Comparison of ENCODE assay signal across 12 cellular contexts in genomic region chr7:27133409-27134157, GRCh38. TPM values are rescaled to one million over a fixed set of nuclear protein-coding genes. Genes with fewer than 3 reads are reported as not detected.
DNase-seq lines count a peak whose midpoint lies in the region; ATAC-seq and TF ChIP-seq lines count a peak whose summit lies in the region.
"Had no signal": no experiment of that assay in that cellular context is flagged by ENCODE, and none has a peak within 500 bp of the region (broad histone marks: within the 10 kb centered on the region; RNA-seq: fewer than 3 reads in every experiment).

No MANE protein-coding gene starts in this region.

- H3K9me3 ChIP-seq in tibial nerve: no peaks in the 10 kb centered on the region

- peak; percentile 5 for DNase-seq in activated T-cell treated with anti-CD3 and anti-CD28 coated beads, Interleukin-2, amount 50 U/mL, for 1 hour
- DNase-seq in activated T-cell treated with anti-CD3 and anti-CD28 coated beads for 4 hours (no peak), lung microvascular endothelial cell (ENCODE audit: low read depth in 2 of 2) (peak; percentile 57 to 60), tibial nerve (ENCODE audit: low spot score in 2 of 2) (no peak), HUDEP-2 (lab: John Stamatoyannopoulos, UW; ENCODE audit: unreplicated experiment in 76 of 76) (no peak), NCI-H187 (lab: John Stamatoyannopoulos, UW) (no peak)
- DNase-seq: activated naive CD8-positive, alpha-beta T cell treated with anti-CD3 and anti-CD28 coated beads, Interleukin-2, amount 10 ng/mL, durations not matched to agents 7 days and 5 days; naive thymus-derived CD8-positive, alpha-beta T cell had no signal

- peaks cover 0 to 83% (median 22%) of the 10 kb centered on the region in 4 donors for H3K4me1 ChIP-seq in tibial nerve

- H3K4me1 Mint-ChIP-seq in brain: peaks cover 54% of the 10 kb centered on the region

- H3K27me3 Mint-ChIP-seq in brain: peaks cover 97% of the 10 kb centered on the region

- H3K27ac ChIP-seq in tibial nerve: peak overlapping the region in 3 of 4 donors; percentile 6 to 57 (median 34)

- no peak overlapping the region for H3K4me3 ChIP-seq in tibial nerve

- 47 to 53% methylated on average over 17 of the region's 17 CpGs for WGBS in tibial nerve, 2 donors

- ATAC-seq in GM18909 (IDR thresholded peaks at IDR 0.05; ENCODE audit: poor library complexity, unreplicated experiment): no peak
- ATAC-seq: naive thymus-derived CD8-positive, alpha-beta T cell; Right ventricle myocardium inferior had no signal

- no peaks in the 10 kb centered on the region for H3K36me3 Mint-ChIP-seq in brain
- H3K36me3 Mint-ChIP-seq: activated naive CD8-positive, alpha-beta T cell treated with anti-CD3 and anti-CD28 coated beads, Interleukin-2, amount 10 ng/mL, durations not matched to agents 7 days and 5 days; naive thymus-derived CD8-positive, alpha-beta T cell had no signal

- no peak for TF ChIP-seq POLR2A in tibial nerve (IDR thresholded peaks at IDR 0.05)

- peak overlapping the region in 3 of 5 experiments; percentile 23 to 64 (median 31) for H3K4me3 Mint-ChIP-seq in brain
- H3K4me3 Mint-ChIP-seq: activated naive CD8-positive, alpha-beta T cell treated with anti-CD3 and anti-CD28 coated beads, Interleukin-2, amount 10 ng/mL, durations not matched to agents 7 days and 5 days; naive thymus-derived CD8-positive, alpha-beta T cell had no signal

- H3K9me3 Mint-ChIP-seq in brain: peaks cover 0 to 13% (median 5%) of the 10 kb centered on the region in 5 experiments
- H3K9me3 Mint-ChIP-seq: activated naive CD8-positive, alpha-beta T cell treated with anti-CD3 and anti-CD28 coated beads, Interleukin-2, amount 10 ng/mL, durations not matched to agents 7 days and 5 days; naive thymus-derived CD8-positive, alpha-beta T cell had no signal

- peaks cover 0 to 61% of the 10 kb centered on the region in 2 donors for H3K27me3 ChIP-seq in tibial nerve

- H3K27ac Mint-ChIP-seq in brain: peak overlapping the region in 1 of 5 experiments; percentile 84
- H3K27ac Mint-ChIP-seq: activated naive CD8-positive, alpha-beta T cell treated with anti-CD3 and anti-CD28 coated beads, Interleukin-2, amount 10 ng/mL, durations not matched to agents 7 days and 5 days; naive thymus-derived CD8-positive, alpha-beta T cell had no signal

- no peaks in the 10 kb centered on the region for H3K36me3 ChIP-seq in tibial nerve

- no peak for TF ChIP-seq CTCF in brain (conservative IDR thresholded peaks at IDR 0.05)
- TF ChIP-seq CTCF in tibial nerve (IDR thresholded peaks at IDR 0.05): no peak

- TF ChIP-seq EP300 in tibial nerve (IDR thresholded peaks at IDR 0.05): no peak

RNA-seq across cellular contexts. Expression of gene HOXA4, which starts 3.0 kb away (rescaled TPM):
- 1.1 TPM for polyA plus RNA-seq in brain (ENCODE audit: insufficient read depth, low read depth, low replicate concordance)
- total RNA-seq in lung microvascular endothelial cell: 0.22 and 0.79 TPM in 2 replicates
- 1 to 10 TPM; 4.4 to 6.3 (median 4.7) TPM for total RNA-seq in tibial nerve

RNA-seq across cellular contexts. Expression of gene HOXA5, which starts 9.9 kb away (rescaled TPM):
- 25.3 TPM for polyA plus RNA-seq in brain (ENCODE audit: insufficient read depth, low read depth, low replicate concordance)
- 5.8 and 7.0 TPM in 2 replicates for total RNA-seq in lung microvascular endothelial cell
- total RNA-seq in tibial nerve: 10 to 100 TPM; 12.0 to 25.9 (median 16.6) TPM
- total RNA-seq: activated CD8-positive, alpha-beta memory T cell treated with anti-CD3 and anti-CD28 coated beads for 36 hours; activated naive CD8-positive, alpha-beta T cell treated with anti-CD3 and anti-CD28 coated beads, Interleukin-2, amount 10 ng/mL, durations not matched to agents 7 days and 5 days; naive thymus-derived CD8-positive, alpha-beta T cell; Right ventricle myocardium inferior had no signal
- polyA plus RNA-seq: naive thymus-derived CD8-positive, alpha-beta T cell had no signal

RNA-seq across cellular contexts. Expression of gene HOXA6, which starts 14.0 kb away (rescaled TPM):
- polyA plus RNA-seq in brain (ENCODE audit: insufficient read depth, low read depth, low replicate concordance): 14.9 TPM
- 2.0 and 2.4 TPM in 2 replicates for total RNA-seq in lung microvascular endothelial cell
- 10 to 100 TPM; 11.1 to 30.9 (median 18.7) TPM for total RNA-seq in tibial nerve
- total RNA-seq: activated CD8-positive, alpha-beta memory T cell treated with anti-CD3 and anti-CD28 coated beads for 36 hours; activated naive CD8-positive, alpha-beta T cell treated with anti-CD3 and anti-CD28 coated beads, Interleukin-2, amount 10 ng/mL, durations not matched to agents 7 days and 5 days; naive thymus-derived CD8-positive, alpha-beta T cell; Right ventricle myocardium inferior had no signal
- polyA plus RNA-seq: naive thymus-derived CD8-positive, alpha-beta T cell had no signal

RNA-seq across cellular contexts. Expression of gene HOXA3, which starts 18.8 kb away (rescaled TPM):
- polyA plus RNA-seq in brain (ENCODE audit: insufficient read depth, low read depth, low replicate concordance): 2.0 TPM
- total RNA-seq in lung microvascular endothelial cell (2.4 and 5.0 TPM in 2 replicates), tibial nerve (10 to 100 TPM in 1 of 4 donors, 1 to 10 TPM in 3; 7.0 to 18.8 (median 8.7) TPM)
- total RNA-seq: activated CD8-positive, alpha-beta memory T cell treated with anti-CD3 and anti-CD28 coated beads for 36 hours; activated naive CD8-positive, alpha-beta T cell treated with anti-CD3 and anti-CD28 coated beads, Interleukin-2, amount 10 ng/mL, durations not matched to agents 7 days and 5 days; naive thymus-derived CD8-positive, alpha-beta T cell; Right ventricle myocardium inferior had no signal
- polyA plus RNA-seq: naive thymus-derived CD8-positive, alpha-beta T cell had no signal

RNA-seq across cellular contexts. Expression of gene HOXA7, which starts 22.9 kb away (rescaled TPM):
- 1.3 TPM for polyA plus RNA-seq in brain (ENCODE audit: insufficient read depth, low read depth, low replicate concordance)
- total RNA-seq in lung microvascular endothelial cell (1.5 and 1.8 TPM in 2 replicates), tibial nerve (10 to 100 TPM in 2 of 4 donors, 1 to 10 TPM in 2; 8.7 to 16.9 (median 11.3) TPM)
- total RNA-seq: activated CD8-positive, alpha-beta memory T cell treated with anti-CD3 and anti-CD28 coated beads for 36 hours; activated naive CD8-positive, alpha-beta T cell treated with anti-CD3 and anti-CD28 coated beads, Interleukin-2, amount 10 ng/mL, durations not matched to agents 7 days and 5 days; naive thymus-derived CD8-positive, alpha-beta T cell; Right ventricle myocardium inferior had no signal
- polyA plus RNA-seq: naive thymus-derived CD8-positive, alpha-beta T cell had no signal

Comparison
In these comparisons a context has a peak if more than half of its experiments do, and no peak if none do; other contexts are left out.
1. DNase-seq: peak in activated T-cell treated with anti-CD3 and anti-CD28 coated beads, Interleukin-2, amount 50 U/mL, for 1 hour (single experiment) and lung microvascular endothelial cell (2 of 2); none in activated T-cell treated with anti-CD3 and anti-CD28 coated beads for 4 hours (single experiment), tibial nerve (0 of 2), HUDEP-2 (0 of 76) and NCI-H187 (0 of 2).